Comparison of ENCODE assay signal across 1 cellular context in genomic region chr1:23478896-23479790, GRCh38.
TF ChIP-seq lines count a peak whose summit lies in the region.

No MANE protein-coding gene starts in this region.

TF ChIP-seq in HepG2, 621 proteins besides CTCF, POLR2A, EP300 and RAD21 (continues in another document):
- TF ChIP-seq ZNF792 (CRISPR knock-in tag; IDR thresholded peaks at IDR 0.05) (0 out of 2 replicates have a peak, but pooled peaks have one; percentile 58), ZNF883 (CRISPR knock-in tag; IDR thresholded peaks at IDR 0.05; ENCODE audit: not compliant biosample characterization) (no peak), ZSCAN30 (CRISPR knock-in tag; IDR thresholded peaks at IDR 0.05) (no peak), EEA1 (CRISPR knock-in tag; IDR thresholded peaks at IDR 0.05; ENCODE audit: borderline replicate concordance) (no peak), ZFX (CRISPR knock-in tag; IDR thresholded peaks at IDR 0.05; ENCODE audit: low read depth) (peak; percentile 83), ZNF317 (CRISPR knock-in tag; IDR thresholded peaks at IDR 0.05) (peak; percentile 76), ZNF749 (CRISPR knock-in tag; IDR thresholded peaks at IDR 0.05; ENCODE audit: borderline replicate concordance) (peak; percentile 52; the same call in 1 of the 2 replicates), HNF4G (IDR thresholded peaks at IDR 0.05; ENCODE audit: borderline replicate concordance, low read depth, low read length) (peak; percentile 44; the same call in 1 of the 2 replicates), HNF4G (CRISPR knock-in tag; IDR thresholded peaks at IDR 0.05; ENCODE audit: borderline replicate concordance, low read depth) (no peak; the same call in 1 of the 2 replicates), ZNF782 (CRISPR knock-in tag; IDR thresholded peaks at IDR 0.05; ENCODE audit: borderline replicate concordance) (no peak; the same call in 1 of the 2 replicates), MXI1 (IDR thresholded peaks at IDR 0.05; ENCODE audit: borderline replicate concordance, low read depth, low read length) (peak; percentile 44; the same call in 1 of the 3 replicates), ATAD3A (CRISPR knock-in tag; IDR thresholded peaks at IDR 0.05) (no peak), ZNF788 (CRISPR knock-in tag; IDR thresholded peaks at IDR 0.05; ENCODE audit: borderline replicate concordance) (peak; percentile 69; the same call in 1 of the 2 replicates), RFX1 (IDR thresholded peaks at IDR 0.05) (no peak), NFYB (CRISPR knock-in tag; IDR thresholded peaks at IDR 0.05) (peak; percentile 57; the same call in 1 of the 2 replicates), KDM4B (CRISPR knock-in tag; IDR thresholded peaks at IDR 0.05) (no peak), DNMT1 (CRISPR knock-in tag; IDR thresholded peaks at IDR 0.05) (no peak), ZKSCAN5 (CRISPR knock-in tag; IDR thresholded peaks at IDR 0.05) (no peak), CBX1 (IDR thresholded peaks at IDR 0.05; ENCODE audit: low read depth) (no peak), TFE3 (CRISPR knock-in tag; IDR thresholded peaks at IDR 0.05) (peak; percentile 95), SP5 (CRISPR knock-in tag; IDR thresholded peaks at IDR 0.05; ENCODE audit: borderline replicate concordance, low read depth) (peak; percentile 89), ZSCAN21 (CRISPR knock-in tag; IDR thresholded peaks at IDR 0.05; ENCODE audit: borderline replicate concordance) (peak; percentile 67; the same call in 1 of the 2 replicates), KMT2A (CRISPR knock-in tag; IDR thresholded peaks at IDR 0.05) (peak; percentile 48), NR2C2 (CRISPR knock-in tag; IDR thresholded peaks at IDR 0.05; ENCODE audit: borderline replicate concordance) (peak; percentile 91), ZMYM2 (CRISPR knock-in tag; IDR thresholded peaks at IDR 0.05) (no peak), ZNF382 (CRISPR knock-in tag; IDR thresholded peaks at IDR 0.05; ENCODE audit: borderline replicate concordance) (no peak), STAT6 (CRISPR knock-in tag; IDR thresholded peaks at IDR 0.05; ENCODE audit: borderline replicate concordance) (peak; percentile 90; the same call in 1 of the 2 replicates), BATF2 (CRISPR knock-in tag; IDR thresholded peaks at IDR 0.05) (no peak), TBL1XR1 (IDR thresholded peaks at IDR 0.05; ENCODE audit: borderline replicate concordance, low read length, partially characterized antibody) (no peak), ZNF615 (CRISPR knock-in tag; IDR thresholded peaks at IDR 0.05; ENCODE audit: borderline replicate concordance) (no peak), GATAD1 (CRISPR knock-in tag; IDR thresholded peaks at IDR 0.05) (no peak; the same call in none of the 2 replicates), PITX1 (CRISPR knock-in tag; IDR thresholded peaks at IDR 0.05) (peak; percentile 79)
- TF ChIP-seq, protein P1, sequence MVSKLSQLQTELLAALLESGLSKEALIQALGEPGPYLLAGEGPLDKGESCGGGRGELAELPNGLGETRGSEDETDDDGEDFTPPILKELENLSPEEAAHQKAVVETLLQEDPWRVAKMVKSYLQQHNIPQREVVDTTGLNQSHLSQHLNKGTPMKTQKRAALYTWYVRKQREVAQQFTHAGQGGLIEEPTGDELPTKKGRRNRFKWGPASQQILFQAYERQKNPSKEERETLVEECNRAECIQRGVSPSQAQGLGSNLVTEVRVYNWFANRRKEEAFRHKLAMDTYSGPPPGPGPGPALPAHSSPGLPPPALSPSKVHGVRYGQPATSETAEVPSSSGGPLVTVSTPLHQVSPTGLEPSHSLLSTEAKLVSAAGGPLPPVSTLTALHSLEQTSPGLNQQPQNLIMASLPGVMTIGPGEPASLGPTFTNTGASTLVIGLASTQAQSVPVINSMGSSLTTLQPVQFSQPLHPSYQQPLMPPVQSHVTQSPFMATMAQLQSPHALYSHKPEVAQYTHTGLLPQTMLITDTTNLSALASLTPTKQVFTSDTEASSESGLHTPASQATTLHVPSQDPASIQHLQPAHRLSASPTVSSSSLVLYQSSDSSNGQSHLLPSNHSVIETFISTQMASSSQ (IDR thresholded peaks at IDR 0.05; ENCODE audit: low read depth): no peak
- TF ChIP-seq, protein P1 (CRISPR knock-in tag; IDR thresholded peaks at IDR 0.05; ENCODE audit: borderline replicate concordance): peak; percentile 76; the same call in 1 of the 2 replicates
- TF ChIP-seq, protein P2, sequence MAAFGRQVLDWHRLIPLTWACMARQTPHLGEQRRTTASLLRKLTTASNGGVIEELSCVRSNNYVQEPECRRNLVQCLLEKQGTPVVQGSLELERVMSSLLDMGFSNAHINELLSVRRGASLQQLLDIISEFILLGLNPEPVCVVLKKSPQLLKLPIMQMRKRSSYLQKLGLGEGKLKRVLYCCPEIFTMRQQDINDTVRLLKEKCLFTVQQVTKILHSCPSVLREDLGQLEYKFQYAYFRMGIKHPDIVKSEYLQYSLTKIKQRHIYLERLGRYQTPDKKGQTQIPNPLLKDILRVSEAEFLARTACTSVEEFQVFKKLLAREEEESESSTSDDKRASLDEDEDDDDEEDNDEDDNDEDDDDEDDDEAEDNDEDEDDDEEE (CRISPR knock-in tag; IDR thresholded peaks at IDR 0.05): no peak
- TF ChIP-seq, protein P3, sequence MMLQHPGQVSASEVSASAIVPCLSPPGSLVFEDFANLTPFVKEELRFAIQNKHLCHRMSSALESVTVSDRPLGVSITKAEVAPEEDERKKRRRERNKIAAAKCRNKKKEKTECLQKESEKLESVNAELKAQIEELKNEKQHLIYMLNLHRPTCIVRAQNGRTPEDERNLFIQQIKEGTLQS (CRISPR knock-in tag; IDR thresholded peaks at IDR 0.05): peak; percentile 89
- TF ChIP-seq, protein P4, sequence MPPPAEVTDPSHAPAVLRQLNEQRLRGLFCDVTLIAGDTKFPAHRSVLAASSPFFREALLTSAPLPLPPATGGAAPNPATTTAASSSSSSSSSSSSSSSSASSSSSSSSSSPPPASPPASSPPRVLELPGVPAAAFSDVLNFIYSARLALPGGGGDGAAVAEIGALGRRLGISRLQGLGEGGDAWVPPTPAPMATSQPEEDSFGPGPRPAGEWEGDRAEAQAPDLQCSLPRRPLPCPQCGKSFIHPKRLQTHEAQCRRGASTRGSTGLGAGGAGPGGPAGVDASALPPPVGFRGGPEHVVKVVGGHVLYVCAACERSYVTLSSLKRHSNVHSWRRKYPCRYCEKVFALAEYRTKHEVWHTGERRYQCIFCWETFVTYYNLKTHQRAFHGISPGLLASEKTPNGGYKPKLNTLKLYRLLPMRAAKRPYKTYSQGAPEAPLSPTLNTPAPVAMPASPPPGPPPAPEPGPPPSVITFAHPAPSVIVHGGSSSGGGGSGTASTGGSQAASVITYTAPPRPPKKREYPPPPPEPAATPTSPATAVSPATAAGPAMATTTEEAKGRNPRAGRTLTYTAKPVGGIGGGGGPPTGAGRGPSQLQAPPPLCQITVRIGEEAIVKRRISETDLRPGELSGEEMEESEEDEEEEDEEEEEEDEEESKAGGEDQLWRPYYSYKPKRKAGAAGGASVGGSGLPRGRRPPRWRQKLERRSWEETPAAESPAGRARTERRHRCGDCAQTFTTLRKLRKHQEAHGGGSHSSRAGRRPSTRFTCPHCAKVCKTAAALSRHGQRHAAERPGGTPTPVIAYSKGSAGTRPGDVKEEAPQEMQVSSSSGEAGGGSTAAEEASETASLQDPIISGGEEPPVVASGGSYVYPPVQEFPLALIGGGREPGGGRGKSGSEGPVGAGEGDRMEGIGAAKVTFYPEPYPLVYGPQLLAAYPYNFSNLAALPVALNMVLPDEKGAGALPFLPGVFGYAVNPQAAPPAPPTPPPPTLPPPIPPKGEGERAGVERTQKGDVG (CRISPR knock-in tag; IDR thresholded peaks at IDR 0.05; ENCODE audit: borderline replicate concordance): peak; percentile 51; the same call in 1 of the 2 replicates
- TF ChIP-seq, protein P5, sequence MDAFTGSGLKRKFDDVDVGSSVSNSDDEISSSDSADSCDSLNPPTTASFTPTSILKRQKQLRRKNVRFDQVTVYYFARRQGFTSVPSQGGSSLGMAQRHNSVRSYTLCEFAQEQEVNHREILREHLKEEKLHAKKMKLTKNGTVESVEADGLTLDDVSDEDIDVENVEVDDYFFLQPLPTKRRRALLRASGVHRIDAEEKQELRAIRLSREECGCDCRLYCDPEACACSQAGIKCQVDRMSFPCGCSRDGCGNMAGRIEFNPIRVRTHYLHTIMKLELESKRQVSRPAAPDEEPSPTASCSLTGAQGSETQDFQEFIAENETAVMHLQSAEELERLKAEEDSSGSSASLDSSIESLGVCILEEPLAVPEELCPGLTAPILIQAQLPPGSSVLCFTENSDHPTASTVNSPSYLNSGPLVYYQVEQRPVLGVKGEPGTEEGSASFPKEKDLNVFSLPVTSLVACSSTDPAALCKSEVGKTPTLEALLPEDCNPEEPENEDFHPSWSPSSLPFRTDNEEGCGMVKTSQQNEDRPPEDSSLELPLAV (CRISPR knock-in tag; conservative IDR thresholded peaks at IDR 0.05; ENCODE audit: low read depth): no peak
- TF ChIP-seq, protein P6, sequence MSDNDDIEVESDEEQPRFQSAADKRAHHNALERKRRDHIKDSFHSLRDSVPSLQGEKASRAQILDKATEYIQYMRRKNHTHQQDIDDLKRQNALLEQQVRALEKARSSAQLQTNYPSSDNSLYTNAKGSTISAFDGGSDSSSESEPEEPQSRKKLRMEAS (IDR thresholded peaks at IDR 0.05): peak; percentile 73
- TF ChIP-seq, protein P7, sequence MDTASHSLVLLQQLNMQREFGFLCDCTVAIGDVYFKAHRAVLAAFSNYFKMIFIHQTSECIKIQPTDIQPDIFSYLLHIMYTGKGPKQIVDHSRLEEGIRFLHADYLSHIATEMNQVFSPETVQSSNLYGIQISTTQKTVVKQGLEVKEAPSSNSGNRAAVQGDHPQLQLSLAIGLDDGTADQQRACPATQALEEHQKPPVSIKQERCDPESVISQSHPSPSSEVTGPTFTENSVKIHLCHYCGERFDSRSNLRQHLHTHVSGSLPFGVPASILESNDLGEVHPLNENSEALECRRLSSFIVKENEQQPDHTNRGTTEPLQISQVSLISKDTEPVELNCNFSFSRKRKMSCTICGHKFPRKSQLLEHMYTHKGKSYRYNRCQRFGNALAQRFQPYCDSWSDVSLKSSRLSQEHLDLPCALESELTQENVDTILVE (CRISPR knock-in tag; IDR thresholded peaks at IDR 0.05): peak; percentile 83; the same call in 1 of the 2 replicates
- TF ChIP-seq, protein P8, sequence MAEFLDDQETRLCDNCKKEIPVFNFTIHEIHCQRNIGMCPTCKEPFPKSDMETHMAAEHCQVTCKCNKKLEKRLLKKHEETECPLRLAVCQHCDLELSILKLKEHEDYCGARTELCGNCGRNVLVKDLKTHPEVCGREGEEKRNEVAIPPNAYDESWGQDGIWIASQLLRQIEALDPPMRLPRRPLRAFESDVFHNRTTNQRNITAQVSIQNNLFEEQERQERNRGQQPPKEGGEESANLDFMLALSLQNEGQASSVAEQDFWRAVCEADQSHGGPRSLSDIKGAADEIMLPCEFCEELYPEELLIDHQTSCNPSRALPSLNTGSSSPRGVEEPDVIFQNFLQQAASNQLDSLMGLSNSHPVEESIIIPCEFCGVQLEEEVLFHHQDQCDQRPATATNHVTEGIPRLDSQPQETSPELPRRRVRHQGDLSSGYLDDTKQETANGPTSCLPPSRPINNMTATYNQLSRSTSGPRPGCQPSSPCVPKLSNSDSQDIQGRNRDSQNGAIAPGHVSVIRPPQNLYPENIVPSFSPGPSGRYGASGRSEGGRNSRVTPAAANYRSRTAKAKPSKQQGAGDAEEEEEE (CRISPR knock-in tag; IDR thresholded peaks at IDR 0.05; ENCODE audit: borderline replicate concordance): no peak
